10 cellular contexts compared by ENCODE assay signal in genomic region chrX:57918750-57919436, GRCh38. TPM values are rescaled to one million over a fixed set of nuclear protein-coding genes. Genes with fewer than 3 reads are reported as not detected.
A peak's percentile ranks its signal among the peaks of the same experiment; 100 is the strongest.
DNase-seq lines count a peak whose midpoint lies in the region; ATAC-seq and TF ChIP-seq lines count a peak whose summit lies in the region.
"Had no signal": no experiment of that assay in that cellular context is flagged by ENCODE, and none has a peak within 500 bp of the region (broad histone marks: within the 10 kb centered on the region; RNA-seq: fewer than 3 reads in every experiment).

No MANE protein-coding gene starts in this region.

- no peak overlapping the region for H2AFZ ChIP-seq in OCI-LY3 (ENCODE audit: low read depth, low read length)

- H3K27me3 ChIP-seq in OCI-LY3 (ENCODE audit: low read depth, low read length) (no peaks in the 10 kb centered on the region), psoas muscle (ENCODE audit: insufficient read depth in 3 of 3, low read length in 2 of 3) (peaks cover 0 to 10% (median 0%) of the 10 kb centered on the region in 3 donors)
- H3K27me3 ChIP-seq: SJCRH30 had no signal

- H3K4me3 ChIP-seq in OCI-LY3 (ENCODE audit: low read length) = peak overlapping the region; percentile 70
- no peak overlapping the region for H3K4me3 ChIP-seq in epithelial cell of proximal tubule (ENCODE audit: low read depth, low read length)
- H3K4me3 ChIP-seq in psoas muscle = peak overlapping the region; percentile 41
- H3K4me3 ChIP-seq in lower leg skin (ENCODE audit: low read depth, poor library complexity, severe bottlenecking) = no peak overlapping the region
- H3K4me3 ChIP-seq: SJCRH30 had no signal

- ATAC-seq in GM18907 (IDR thresholded peaks at IDR 0.05; ENCODE audit: unreplicated experiment) = peak; percentile 59
- ATAC-seq in psoas muscle = peak; percentile 50 to 89 (median 70)
- ATAC-seq in HG03460 (IDR thresholded peaks at IDR 0.05; ENCODE audit: unreplicated experiment) = no peak

- TF ChIP-seq CTCF in OCI-LY3 (IDR thresholded peaks at IDR 0.05; ENCODE audit: low read depth, low read length) (peak; percentile 51), epithelial cell of proximal tubule (conservative IDR thresholded peaks at IDR 0.05; ENCODE audit: low read depth, low read length) (peak; percentile 54), psoas muscle (IDR thresholded peaks at IDR 0.05) (peak; percentile 49), lower leg skin (IDR thresholded peaks at IDR 0.05) (no peak)

- H4K20me1 ChIP-seq in OCI-LY3 (ENCODE audit: insufficient read depth, low read length) = no peaks in the 10 kb centered on the region

- no peak overlapping the region for H3K27ac ChIP-seq in OCI-LY3 (ENCODE audit: low read length)
- H3K27ac ChIP-seq in psoas muscle = no peak overlapping the region
- H3K27ac ChIP-seq: SJCRH30 had no signal

- 0 out of 2 replicates have a peak overlapping the region, but pooled peaks have one; percentile 10 for H3K9ac ChIP-seq in OCI-LY3 (ENCODE audit: low read length)

- H3K36me3 ChIP-seq in OCI-LY3 (replicated peaks; ENCODE audit: low read depth, low read length) = no peaks in the 10 kb centered on the region
- no peaks in the 10 kb centered on the region for H3K36me3 ChIP-seq in psoas muscle (ENCODE audit: insufficient read depth in 1 of 2, low read depth in 1 of 2)
- H3K36me3 ChIP-seq: SJCRH30 had no signal

- TF ChIP-seq POLR2A in lower leg skin (IDR thresholded peaks at IDR 0.05) = no peak

- WGBS in psoas muscle, 3 donors = 29 to 49% (median 32%) methylated on average over 19 of the region's 19 CpGs
- 24 to 43% methylated on average over 13 to 19 of the region's 19 CpGs for WGBS in lower leg skin, 2 donors

- H3K4me1 ChIP-seq in OCI-LY3 (ENCODE audit: low read length) (no peaks in the 10 kb centered on the region), psoas muscle (no peaks in the 10 kb centered on the region)
- H3K4me1 ChIP-seq: SJCRH30 had no signal

- H3K79me2 ChIP-seq in OCI-LY3 (ENCODE audit: low read length) = no peaks in the 10 kb centered on the region

- DNase-seq in Caki2 (ENCODE audit: low read depth) = peak; percentile 36
- no peak for DNase-seq in epithelial cell of proximal tubule (ENCODE audit: low read depth)
- DNase-seq in psoas muscle = peak in 1 of 2 donors; percentile 30
- DNase-seq in SIG-M5 treated with dmso at 0.1 percent for 504 hours (lab: John Stamatoyannopoulos, UW; ENCODE audit: unreplicated experiment) = no peak
- no peak for DNase-seq in lower leg skin (ENCODE audit: low spot score in 2 of 2)
- DNase-seq: stimulated activated naive B cell treated with anti-CD40 and anti-IgM and Interleukin-4, amounts not matched to agents 10 μg/mL and 1 μg/mL and 100 μg/mL, for 72 hours had no signal

- H3K4me2 ChIP-seq in OCI-LY3 (ENCODE audit: low read length) = peak overlapping the region; percentile 60

- in situ Hi-C loops in Caki2 (cut with HindIII; ENCODE audit: low pct_unique_long_range_greater_than_20kb, low sequenced_read_pairs) = no loop called here

- intact Hi-C loops in psoas muscle (cut with DNase I) (no loop called here), lower leg skin (cut with DNase I; ENCODE audit: low total_unique reads) (no loop called here)

- H3K9me3 ChIP-seq in OCI-LY3 (ENCODE audit: insufficient read depth, low read length) = no peaks in the 10 kb centered on the region
- H3K9me3 ChIP-seq in psoas muscle = no peaks in the 10 kb centered on the region
- H3K9me3 ChIP-seq: SJCRH30 had no signal

RNA-seq across cellular contexts. Expression of gene ZXDA, which starts 8.6 kb away (rescaled TPM):
- total RNA-seq in Caki2 (2014; rRNA removed; shearing (Covaris generic); ENCODE audit: low replicate concordance) = 2.3 and 2.8 TPM in 2 replicates
- 1.6 and 1.7 TPM in 2 replicates for total RNA-seq in epithelial cell of proximal tubule
- 1 to 10 TPM; 2.6 to 4.7 (median 3.1) TPM for total RNA-seq in psoas muscle
- 1 to 10 TPM in 1 of 3 donors, under 1 TPM in 2; 0.64 to 1.7 (median 0.75) TPM for polyA plus RNA-seq in psoas muscle
- 10 to 100 TPM in 3 of 4 donors, 1 to 10 TPM in 1; 8.7 to 23.4 (median 11.4) TPM for total RNA-seq in lower leg skin

Comparison
In these comparisons a context has a peak if more than half of its experiments do, and no peak if none do; other contexts are left out.
1. H3K4me3 ChIP-seq: peak in OCI-LY3 (single experiment) and psoas muscle (single experiment); none in epithelial cell of proximal tubule (single experiment) and lower leg skin (single experiment).
2. CTCF ChIP-seq: peak in OCI-LY3 (single experiment), epithelial cell of proximal tubule (single experiment) and psoas muscle (single experiment); none in lower leg skin (0 of 3).